Comparison of ENCODE assay signal across 8 cellular contexts in genomic region chr6:1604991-1605821, GRCh38. TPM values are rescaled to one million over a fixed set of nuclear protein-coding genes. Genes with fewer than 3 reads are reported as not detected.
DNase-seq lines count a peak whose midpoint lies in the region; ATAC-seq and TF ChIP-seq lines count a peak whose summit lies in the region.

No MANE protein-coding gene starts in this region.

- H3K4me3 ChIP-seq in GM23248 (peak overlapping the region; percentile 62), iPS-15b (ENCODE audit: low read depth, low read length) (peak overlapping the region; percentile 40), sigmoid colon (peak overlapping the region in 3 of 4 donors; percentile 36 to 45 (median 44))

- H3K27me3 ChIP-seq in GM23248 (replicated peaks; ENCODE audit: insufficient read depth) (peaks cover 65% of the 10 kb centered on the region), iPS-15b (ENCODE audit: control insufficient read depth, insufficient read depth, low read length) (peaks cover 77% of the 10 kb centered on the region), sigmoid colon (peaks cover 59 to 91% (median 84%) of the 10 kb centered on the region in 3 donors)

- H3K36me3 Mint-ChIP-seq in activated CD8-positive, alpha-beta T cell treated with anti-CD3 and anti-CD28 coated beads, Interleukin-2, amount 10 ng/mL, durations not matched to agents 7 days and 5 days (ENCODE audit: low read depth): peaks cover 3% of the 10 kb centered on the region

- no peak overlapping the region for H3K9ac ChIP-seq in GM23248
- H3K9ac ChIP-seq in iPS-15b (ENCODE audit: low read depth, low read length): no peak overlapping the region

- no peaks in the 10 kb centered on the region for H4K20me1 ChIP-seq in GM23248 (ENCODE audit: insufficient read depth)

- H3K27ac Mint-ChIP-seq in activated CD8-positive, alpha-beta T cell treated with anti-CD3 and anti-CD28 coated beads, Interleukin-2, amount 10 ng/mL, durations not matched to agents 7 days and 5 days: no peak overlapping the region

- TF ChIP-seq EP300 in sigmoid colon (IDR thresholded peaks at IDR 0.05): no peak

- H2AFZ ChIP-seq in GM23248: peak overlapping the region; percentile 70; the same call in 1 of the 2 replicates

- POLR2A ChIA-PET in activated CD8-positive, alpha-beta T cell treated with anti-CD3 and anti-CD28 coated beads, Interleukin-2, amount 10 ng/mL, durations not matched to agents 7 days and 5 days (lab: Charles Lee): no interaction called here

- intact Hi-C loops in sigmoid colon (cut with DNase I): loop anchor here (1.0 to 5.0 kb wide), 3 partner anchors 592 to 1029 kb away; partner anchors contain the start of gene GMDS

- H3K36me3 ChIP-seq in GM23248 (ENCODE audit: low read depth): no peaks in the 10 kb centered on the region
- H3K36me3 ChIP-seq in iPS-15b (ENCODE audit: control insufficient read depth, insufficient read depth, low read length): no peaks in the 10 kb centered on the region
- H3K36me3 ChIP-seq in sigmoid colon: no peaks in the 10 kb centered on the region

- H3K9me2 ChIP-seq in GM23248 (ENCODE audit: insufficient read depth): no peaks in the 10 kb centered on the region

- H3K9me3 Mint-ChIP-seq in activated CD8-positive, alpha-beta T cell treated with anti-CD3 and anti-CD28 coated beads, Interleukin-2, amount 10 ng/mL, durations not matched to agents 7 days and 5 days (ENCODE audit: insufficient read depth): no peaks in the 10 kb centered on the region

- H3K4me1 Mint-ChIP-seq in activated CD8-positive, alpha-beta T cell treated with anti-CD3 and anti-CD28 coated beads, Interleukin-2, amount 10 ng/mL, durations not matched to agents 7 days and 5 days (ENCODE audit: low read depth): peaks cover 23% of the 10 kb centered on the region

- H3K4me2 ChIP-seq in GM23248 (ENCODE audit: unreplicated experiment): peak overlapping the region; percentile 71

- TF ChIP-seq CTCF in sigmoid colon (IDR thresholded peaks at IDR 0.05): no peak

- H3K79me2 ChIP-seq in GM23248 (ENCODE audit: insufficient read depth): no peaks in the 10 kb centered on the region

- WGBS in GM23248 (ENCODE audit: low coverage in 1 of 2, low lambda C conversion rate in 2 of 2, missing lambda C conversion rate in 2 of 2), 2 experiments: 13 to 16% methylated on average over 40 to 50 of the region's 65 CpGs
- 2 to 5% methylated on average over 65 of the region's 65 CpGs for WGBS in sigmoid colon, 2 donors

- H3K4me1 ChIP-seq in GM23248 (ENCODE audit: insufficient read depth) (no peaks in the 10 kb centered on the region), iPS-15b (ENCODE audit: control insufficient read depth, insufficient read depth, low read length) (peaks cover 11% of the 10 kb centered on the region), sigmoid colon (peaks cover 0 to 50% (median 33%) of the 10 kb centered on the region in 4 donors)

- CTCF ChIA-PET in activated CD8-positive, alpha-beta T cell treated with anti-CD3 and anti-CD28 coated beads, Interleukin-2, amount 10 ng/mL, durations not matched to agents 7 days and 5 days (lab: Charles Lee): interaction anchor here (0.7 to 3.8 kb wide), 6 partner anchors 8 to 1029 kb away, joined by 3 to 19 read pairs (median 6); no protein-coding TSS in a partner anchor

- H3F3A ChIP-seq in GM23248 (ENCODE audit: insufficient read depth): no peaks in the 10 kb centered on the region

- DNase-seq in GM23248: peak; percentile 28
- no peak for DNase-seq in activated CD8-positive, alpha-beta T cell treated with anti-CD3 and anti-CD28 coated beads, Interleukin-2, amount 10 ng/mL, durations not matched to agents 7 days and 5 days
- no peak for DNase-seq in sigmoid colon
- DNase-seq in NCI-H1930 (lab: John Stamatoyannopoulos, UW): no peak
- DNase-seq in HuH-7 (ENCODE audit: low spot score): no peak

- H3K9me3 ChIP-seq in GM23248 (ENCODE audit: low read depth): no peaks in the 10 kb centered on the region
- no peaks in the 10 kb centered on the region for H3K9me3 ChIP-seq in iPS-15b (ENCODE audit: control insufficient read depth, insufficient read depth, low read length)
- H3K9me3 ChIP-seq in sigmoid colon: no peaks in the 10 kb centered on the region

- no peak for TF ChIP-seq POLR2A in sigmoid colon (IDR thresholded peaks at IDR 0.05)

- ATAC-seq in activated CD8-positive, alpha-beta T cell treated with anti-CD3 and anti-CD28 coated beads, Interleukin-2, amount 10 ng/mL, durations not matched to agents 7 days and 5 days: no peak
- ATAC-seq in GM18909 (IDR thresholded peaks at IDR 0.05; ENCODE audit: poor library complexity, unreplicated experiment) (no peak), HG03342 (IDR thresholded peaks at IDR 0.05; ENCODE audit: unreplicated experiment) (no peak)

- H3K4me3 Mint-ChIP-seq in activated CD8-positive, alpha-beta T cell treated with anti-CD3 and anti-CD28 coated beads, Interleukin-2, amount 10 ng/mL, durations not matched to agents 7 days and 5 days: peak overlapping the region; percentile 13

- in situ Hi-C loops in GM23248 (cut with MboI): loop anchor here (10.0 kb wide), 1 partner anchor 500 kb away; no protein-coding TSS in a partner anchor

- peaks cover 72% of the 10 kb centered on the region for H3K27me3 Mint-ChIP-seq in activated CD8-positive, alpha-beta T cell treated with anti-CD3 and anti-CD28 coated beads, Interleukin-2, amount 10 ng/mL, durations not matched to agents 7 days and 5 days (ENCODE audit: low read depth)

- no peak overlapping the region for H3K27ac ChIP-seq in GM23248
- no peak overlapping the region for H3K27ac ChIP-seq in sigmoid colon

RNA-seq across cellular contexts. Expression of gene FOXC1, which starts 4.5 kb away (rescaled TPM):
- 11.1 and 13.2 TPM in 2 replicates for total RNA-seq in GM23248 (2014; rRNA removed; shearing (Covaris generic))
- polyA plus RNA-seq in GM23248 (2016; fragmentation: Nextera tagmentation; extraction: Ambion mirVana): 3.3 and 3.5 TPM in 2 replicates
- total RNA-seq in activated CD8-positive, alpha-beta T cell treated with anti-CD3 and anti-CD28 coated beads, Interleukin-2, amount 10 ng/mL, durations not matched to agents 7 days and 5 days: not detected
- 1 to 10 TPM; 1.5 to 3.0 (median 1.8) TPM for total RNA-seq in sigmoid colon
- under 1 TPM in 2 of 3 donors, not detected in 1; 0.60 to 0.70 TPM for polyA plus RNA-seq in sigmoid colon
